15 cellular contexts compared by ENCODE assay signal in genomic region chr9:97907632-97908031, GRCh38. TPM values are rescaled to one million over a fixed set of nuclear protein-coding genes. Genes with fewer than 3 reads are reported as not detected.
DNase-seq lines count a peak whose midpoint lies in the region; ATAC-seq lines count a peak whose summit lies in the region.
"Had no signal": no experiment of that assay in that cellular context is flagged by ENCODE, and none has a peak within 500 bp of the region (broad histone marks: within the 10 kb centered on the region; RNA-seq: fewer than 3 reads in every experiment).

No MANE protein-coding gene starts in this region.

- peak overlapping the region; percentile 87 for H3K27ac Mint-ChIP-seq in stimulated activated naive CD8-positive, alpha-beta T cell treated with anti-CD3 and anti-CD28 coated beads, Interleukin-15, Interleukin-2, amounts not matched to agents 100 ng/mL and 50 ng/mL, for 24 hours
- peak overlapping the region; percentile 85 for H3K27ac Mint-ChIP-seq in activated naive CD8-positive, alpha-beta T cell
- peak overlapping the region in 4 of 6 donors; percentile 78 to 99 (median 84) for H3K27ac Mint-ChIP-seq in naive B cell

- ATAC-seq in stimulated activated naive CD8-positive, alpha-beta T cell treated with anti-CD3 and anti-CD28 coated beads, Interleukin-15, Interleukin-2, amounts not matched to agents 100 U/mL and 50 U/mL, for 24 hours: no peak
- no peak for ATAC-seq in naive B cell (ENCODE audit: low read depth in 2 of 2)
- ATAC-seq in GM18511 (IDR thresholded peaks at IDR 0.05; ENCODE audit: unreplicated experiment): no peak

- H3K9me3 Mint-ChIP-seq in stimulated activated naive CD8-positive, alpha-beta T cell treated with anti-CD3 and anti-CD28 coated beads, Interleukin-15, Interleukin-2, amounts not matched to agents 100 ng/mL and 50 ng/mL, for 24 hours: no peaks in the 10 kb centered on the region
- no peaks in the 10 kb centered on the region for H3K9me3 Mint-ChIP-seq in activated naive CD8-positive, alpha-beta T cell (ENCODE audit: low read depth)
- H3K9me3 Mint-ChIP-seq in naive B cell: no peaks in the 10 kb centered on the region

- peaks cover 73% of the 10 kb centered on the region for H3K4me1 Mint-ChIP-seq in stimulated activated naive CD8-positive, alpha-beta T cell treated with anti-CD3 and anti-CD28 coated beads, Interleukin-15, Interleukin-2, amounts not matched to agents 100 ng/mL and 50 ng/mL, for 24 hours (ENCODE audit: low read depth)
- peaks cover 90% of the 10 kb centered on the region for H3K4me1 Mint-ChIP-seq in activated naive CD8-positive, alpha-beta T cell (ENCODE audit: low read depth)
- peaks cover 28 to 57% (median 45%) of the 10 kb centered on the region in 3 donors for H3K4me1 Mint-ChIP-seq in naive B cell

- H3K4me3 Mint-ChIP-seq in stimulated activated naive CD8-positive, alpha-beta T cell treated with anti-CD3 and anti-CD28 coated beads, Interleukin-15, Interleukin-2, amounts not matched to agents 100 ng/mL and 50 ng/mL, for 24 hours: peak overlapping the region; percentile 6
- H3K4me3 Mint-ChIP-seq in activated naive CD8-positive, alpha-beta T cell: peak overlapping the region; percentile 46
- H3K4me3 Mint-ChIP-seq in naive B cell: peak overlapping the region in 6 of 8 donors; percentile 0 to 72 (median 28)

- H3K36me3 Mint-ChIP-seq in stimulated activated naive CD8-positive, alpha-beta T cell treated with anti-CD3 and anti-CD28 coated beads, Interleukin-15, Interleukin-2, amounts not matched to agents 100 ng/mL and 50 ng/mL, for 24 hours (ENCODE audit: low read depth): peaks cover 57% of the 10 kb centered on the region
- peaks cover 10% of the 10 kb centered on the region for H3K36me3 Mint-ChIP-seq in activated naive CD8-positive, alpha-beta T cell
- peaks cover 27 to 30% of the 10 kb centered on the region in 2 donors for H3K36me3 Mint-ChIP-seq in naive B cell

- H3K27me3 Mint-ChIP-seq in stimulated activated naive CD8-positive, alpha-beta T cell treated with anti-CD3 and anti-CD28 coated beads, Interleukin-15, Interleukin-2, amounts not matched to agents 100 ng/mL and 50 ng/mL, for 24 hours: no peaks in the 10 kb centered on the region
- no peaks in the 10 kb centered on the region for H3K27me3 Mint-ChIP-seq in activated naive CD8-positive, alpha-beta T cell
- H3K27me3 Mint-ChIP-seq in naive B cell: no peaks in the 10 kb centered on the region

- DNase-seq in stimulated activated naive CD8-positive, alpha-beta T cell treated with anti-CD3 and anti-CD28 coated beads, Interleukin-15, Interleukin-2, amounts not matched to agents 100 U/mL and 50 U/mL, for 24 hours: no peak
- DNase-seq in naive B cell (no peak), DMS79 (lab: John Stamatoyannopoulos, UW) (no peak), hepatic stellate cell (ENCODE audit: low spot score) (no peak), NCI-H2081 treated with DMSO at 0.1 percent for 48 hours (lab: John Stamatoyannopoulos, UW) (no peak)
- DNase-seq: KBM-7, mesenchymal stem cell, NCI-H1105 treated with DMSO at 0.1 percent for 48 hours, NCI-H226, occipital lobe, SJCRH30, small intestine had no signal

RNA-seq across cellular contexts. Expression of gene TRMO, which starts 14.7 kb away (rescaled TPM):
- 10 to 100 TPM; 13.4 to 31.8 (median 15.5) TPM for polyA plus RNA-seq in naive B cell (ENCODE audit: low read depth in 6 of 6)

RNA-seq across cellular contexts. Expression of gene HEMGN, which starts 30.3 kb away (rescaled TPM):
- polyA plus RNA-seq in naive B cell (ENCODE audit: low read depth in 6 of 6): under 1 TPM in 1 of 6 donors, not detected in 5; 0.24 TPM

RNA-seq across cellular contexts. Expression of gene FOXE1, which starts 54.6 kb away (rescaled TPM):
- polyA plus RNA-seq in naive B cell (ENCODE audit: low read depth in 6 of 6): not detected
- polyA plus RNA-seq: small intestine had no signal
